In genomic region chr1:202561726-202562442, GRCh38 we compare ENCODE assay signal across 15 cellular contexts.
DNase-seq lines count a peak whose midpoint lies in the region; ATAC-seq and TF ChIP-seq lines count a peak whose summit lies in the region.
"Had no signal": no experiment of that assay in that cellular context is flagged by ENCODE, and none has a peak within 500 bp of the region (broad histone marks: within the 10 kb centered on the region; RNA-seq: fewer than 3 reads in every experiment).

No MANE protein-coding gene starts in this region.

- no peaks in the 10 kb centered on the region; the same call in 1 of the 2 replicates for H3K9me3 ChIP-seq in AG04450 (ENCODE audit: control insufficient read depth, insufficient read depth, low read length)
- H3K9me3 ChIP-seq: A549, right lobe of liver, testis had no signal

- ATAC-seq in natural killer cell (peak; percentile 83 to 86 (median 85)), GM21528 (IDR thresholded peaks at IDR 0.05; ENCODE audit: low FRiP score, unreplicated experiment) (no peak), GM21619 (IDR thresholded peaks at IDR 0.05; ENCODE audit: unreplicated experiment) (no peak), GM21381 (IDR thresholded peaks at IDR 0.05; ENCODE audit: unreplicated experiment) (no peak)

- TF ChIP-seq CTCF in AG04450 (IDR thresholded peaks at IDR 0.05; ENCODE audit: low read depth, low read length) (0 out of 2 replicates have a peak, but pooled peaks have one; percentile 23), HFFc6 (IDR thresholded peaks at IDR 0.05) (peak; percentile 43), chondrocyte (IDR thresholded peaks at IDR 0.05) (peak; percentile 38), natural killer cell (IDR thresholded peaks at IDR 0.05) (no peak)

- H3K27me3 Mint-ChIP-seq in HFFc6 (ENCODE audit: insufficient read depth), result no peaks in the 10 kb centered on the region
- no peaks in the 10 kb centered on the region for H3K27me3 Mint-ChIP-seq in chondrocyte (ENCODE audit: low read depth)
- no peaks in the 10 kb centered on the region for H3K27me3 Mint-ChIP-seq in natural killer cell (ENCODE audit: low read depth in 2 of 2)
- H3K27me3 Mint-ChIP-seq: IgD-negative memory B cell had no signal

- no peaks in the 10 kb centered on the region for H3K27me3 ChIP-seq in AG04450 (ENCODE audit: control insufficient read depth, insufficient read depth, low read length)
- H3K27me3 ChIP-seq: right lobe of liver, testis had no signal

- DNase-seq in AG04450 (ENCODE audit: low read depth, low spot score) (no peak), HFFc6 (no peak), chondrocyte (ENCODE audit: low spot score) (no peak), natural killer cell (no peak), posterior vena cava (ENCODE audit: low spot score) (no peak)
- DNase-seq: activated T-cell treated with anti-CD3 and anti-CD28 coated beads, Interleukin-2, amount 50 U/mL, for 1 hour; anterior cingulate cortex; NCI-H187 treated with DMSO at 0.1 percent for 48 hours; right lobe of liver; testis had no signal

- POLR2A ChIA-PET in AG04450 (lab: Yijun Ruan, JAX), result no interaction called here

- H3K4me1 Mint-ChIP-seq in HFFc6 (ENCODE audit: low read depth) (peaks cover under 1% of the 10 kb centered on the region), chondrocyte (ENCODE audit: low read depth) (peaks cover 38% of the 10 kb centered on the region), natural killer cell (peaks cover 23% of the 10 kb centered on the region in 2 donors)

- H3K9me3 Mint-ChIP-seq in HFFc6 (no peaks in the 10 kb centered on the region), chondrocyte (ENCODE audit: low read depth) (no peaks in the 10 kb centered on the region), natural killer cell (no peaks in the 10 kb centered on the region)
- H3K9me3 Mint-ChIP-seq: IgD-negative memory B cell had no signal

- CTCF ChIA-PET in AG04450 (lab: Charles Lee), result interaction anchor here (0.7 to 2.1 kb wide), 6 partner anchors 10 to 55 kb away, joined by 3 to 13 read pairs (median 4); no protein-coding TSS in a partner anchor

- H3K4me3 Mint-ChIP-seq in HFFc6 (no peak overlapping the region), chondrocyte (ENCODE audit: unreplicated experiment) (no peak overlapping the region), natural killer cell (peak overlapping the region; percentile 0)
- H3K4me3 Mint-ChIP-seq: IgD-negative memory B cell had no signal

- H3K36me3 Mint-ChIP-seq in HFFc6 (ENCODE audit: low read depth) (no peaks in the 10 kb centered on the region), chondrocyte (ENCODE audit: low read depth) (peaks cover 5% of the 10 kb centered on the region), natural killer cell (no peaks in the 10 kb centered on the region)

- H3K4me3 ChIP-seq in AG04450 (ENCODE audit: low read depth, low read length), result no peak overlapping the region
- H3K4me3 ChIP-seq: A549, right lobe of liver, testis had no signal

- intact Hi-C loops in natural killer cell (cut with micrococcal nuclease) (no loop called here), posterior vena cava (cut with DNase I) (loop anchor here in 1 of 2 donors (10.0 kb wide), 1 partner anchor 47 kb away; no protein-coding TSS in a partner anchor)

- no peak overlapping the region for H3K27ac ChIP-seq in AG04450 (ENCODE audit: low read depth, low read length)
- H3K27ac ChIP-seq: A549, right lobe of liver had no signal

- H3K27ac Mint-ChIP-seq in HFFc6, result no peak overlapping the region
- H3K27ac Mint-ChIP-seq in chondrocyte (ENCODE audit: unreplicated experiment), result peak overlapping the region; percentile 15
- H3K27ac Mint-ChIP-seq in natural killer cell, result peak overlapping the region; percentile 19 to 46
- H3K27ac Mint-ChIP-seq: IgD-negative memory B cell had no signal

Comparison
In these comparisons a context has a peak if more than half of its experiments do, and no peak if none do; other contexts are left out.
1. ATAC-seq: peak in natural killer cell (3 of 3); none in GM21528 (single experiment), GM21619 (single experiment) and GM21381 (single experiment).